ENCODE assay signal across 1 cellular context in genomic region chr1:7644086-7644485, GRCh38.
TF ChIP-seq lines count a peak whose summit lies in the region.

No MANE protein-coding gene starts in this region.

TF ChIP-seq in WTC11, 78 proteins besides CTCF, POLR2A, EP300 and RAD21 (continued from another document):
- no peak for TF ChIP-seq ZNF416 (CRISPR knock-in tag; IDR thresholded peaks at IDR 0.05)
- TF ChIP-seq TCF7 (CRISPR knock-in tag; IDR thresholded peaks at IDR 0.05; ENCODE audit: low read depth): no peak
- TF ChIP-seq USF1 (CRISPR knock-in tag; IDR thresholded peaks at IDR 0.05): no peak
- no peak for TF ChIP-seq GABPB1 (CRISPR knock-in tag; IDR thresholded peaks at IDR 0.05)
- no peak for TF ChIP-seq PREB (CRISPR knock-in tag; IDR thresholded peaks at IDR 0.05; ENCODE audit: borderline replicate concordance)
- TF ChIP-seq E2F4 (CRISPR knock-in tag; IDR thresholded peaks at IDR 0.05; ENCODE audit: borderline replicate concordance, low read depth): no peak
- TF ChIP-seq ARID4B (CRISPR knock-in tag; IDR thresholded peaks at IDR 0.05; ENCODE audit: borderline replicate concordance): no peak
- no peak for TF ChIP-seq SP1 (CRISPR knock-in tag; conservative IDR thresholded peaks at IDR 0.05)
